ENCODE assay signal across 12 cellular contexts in the genomic region with DNA sequence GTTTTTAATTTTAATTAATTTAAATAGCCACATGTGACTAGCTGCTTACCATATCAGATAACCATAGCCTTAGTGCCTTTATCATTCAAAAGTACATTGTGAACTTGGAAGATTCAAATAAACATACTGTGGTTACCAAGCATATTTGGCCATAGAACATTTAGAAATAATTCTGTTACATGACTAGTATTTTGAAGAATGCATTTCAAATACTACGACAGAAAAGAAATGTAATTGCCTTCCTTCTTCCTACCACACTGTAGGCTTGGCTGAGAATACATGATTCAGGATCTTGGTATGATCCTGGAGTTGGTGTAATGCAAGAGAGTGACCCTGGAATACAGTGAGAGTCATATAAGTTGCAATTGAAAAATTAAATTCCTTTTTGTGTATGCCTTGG.
DNase-seq lines count a peak whose midpoint lies in the region; ATAC-seq and TF ChIP-seq lines count a peak whose summit lies in the region.
"Had no signal": no experiment of that assay in that cellular context is flagged by ENCODE, and none has a peak within 500 bp of the region (broad histone marks: within the 10 kb centered on the region; RNA-seq: fewer than 3 reads in every experiment).

No MANE protein-coding gene starts in this region.

- H3K27me3 ChIP-seq in Loucy (ENCODE audit: insufficient read depth, low read length, poor library complexity, severe bottlenecking) = no peaks in the 10 kb centered on the region
- H3K27me3 ChIP-seq in neutrophil = no peaks in the 10 kb centered on the region
- H3K27me3 ChIP-seq: heart left ventricle had no signal

- H2AFZ ChIP-seq in Loucy (ENCODE audit: low read length) = no peak overlapping the region

- H3K9me3 ChIP-seq in Loucy (ENCODE audit: insufficient read depth, low read depth, low read length) (no peaks in the 10 kb centered on the region), neutrophil (no peaks in the 10 kb centered on the region)
- H3K9me3 ChIP-seq: heart left ventricle had no signal

- H3F3A ChIP-seq in Loucy (ENCODE audit: low read depth) = peaks cover 38% of the 10 kb centered on the region

- H3K4me3 ChIP-seq in Loucy (ENCODE audit: low read length, poor library complexity, severe bottlenecking) = peak overlapping the region; percentile 55
- H3K4me3 ChIP-seq in neutrophil (ENCODE audit: low read depth in 1 of 2, low read length in 1 of 2) = no peak overlapping the region
- H3K4me3 ChIP-seq: heart left ventricle had no signal

- H3K4me1 ChIP-seq in Loucy (ENCODE audit: insufficient read depth, low read length, poor library complexity, severe bottlenecking) (peaks cover 94% of the 10 kb centered on the region), neutrophil (ENCODE audit: control insufficient read depth in 1 of 2, insufficient read depth in 1 of 2, low read depth in 1 of 2, low read length in 1 of 2) (peaks cover 66 to 83% of the 10 kb centered on the region in 2 experiments)

- H3K36me3 ChIP-seq in Loucy (ENCODE audit: insufficient read depth, low read length) (no peaks in the 10 kb centered on the region), neutrophil (no peaks in the 10 kb centered on the region)
- H3K36me3 ChIP-seq: heart left ventricle had no signal

- TF ChIP-seq CTCF in Loucy (conservative IDR thresholded peaks at IDR 0.05; ENCODE audit: low read length) (no peak), neutrophil (IDR thresholded peaks at IDR 0.05) (no peak), GM20000 (IDR thresholded peaks at IDR 0.05; ENCODE audit: extremely low read depth, missing control alignments) (no peak)

- peak overlapping the region; percentile 87 for H3K9ac ChIP-seq in Loucy (ENCODE audit: low read depth, low read length, poor library complexity, severe bottlenecking)

- no peak for ATAC-seq in HG03521 (IDR thresholded peaks at IDR 0.05; ENCODE audit: unreplicated experiment)

- DNase-seq in AG20443 (ENCODE audit: low spot score) (peak; percentile 74), dedifferentiated amniotic fluid mesenchymal stem cell (ENCODE audit: extremely low spot score) (peak; percentile 97), NCI-H2029 treated with DMSO at 0.1 percent for 48 hours (lab: John Stamatoyannopoulos, UW) (no peak), GM20000 (ENCODE audit: low spot score) (no peak), NK-92 (lab: John Stamatoyannopoulos, UW; ENCODE audit: unreplicated experiment) (no peak)
- DNase-seq: activated effector memory CD4-positive, alpha-beta T cell treated with anti-CD3 and anti-CD28 coated beads, Interleukin-2, amount 50 U/mL, for 16 hours; heart left ventricle; NCI-H524; T1000 had no signal

- H3K27ac ChIP-seq in neutrophil = peak overlapping the region; percentile 20

- no peaks in the 10 kb centered on the region for H3K9me2 ChIP-seq in Loucy (replicated peaks; ENCODE audit: low read depth, low read length)

- H3K4me2 ChIP-seq in Loucy (ENCODE audit: low read depth, low read length, poor library complexity, severe bottlenecking) = peak overlapping the region; percentile 88

- no peaks in the 10 kb centered on the region for H4K20me1 ChIP-seq in Loucy (ENCODE audit: insufficient read depth, low read length, poor library complexity, severe bottlenecking)

- H3K79me2 ChIP-seq in Loucy (ENCODE audit: insufficient read depth, low read length) = peaks cover 46% of the 10 kb centered on the region

Comparison
In these comparisons a context has a peak if more than half of its experiments do, and no peak if none do; other contexts are left out.
1. DNase-seq: peak in AG20443 (single experiment) and dedifferentiated amniotic fluid mesenchymal stem cell (single experiment); none in NCI-H2029 treated with DMSO at 0.1 percent for 48 hours (single experiment), GM20000 (single experiment) and NK-92 (single experiment).